10 cellular contexts compared by ENCODE assay signal in the genomic region with DNA sequence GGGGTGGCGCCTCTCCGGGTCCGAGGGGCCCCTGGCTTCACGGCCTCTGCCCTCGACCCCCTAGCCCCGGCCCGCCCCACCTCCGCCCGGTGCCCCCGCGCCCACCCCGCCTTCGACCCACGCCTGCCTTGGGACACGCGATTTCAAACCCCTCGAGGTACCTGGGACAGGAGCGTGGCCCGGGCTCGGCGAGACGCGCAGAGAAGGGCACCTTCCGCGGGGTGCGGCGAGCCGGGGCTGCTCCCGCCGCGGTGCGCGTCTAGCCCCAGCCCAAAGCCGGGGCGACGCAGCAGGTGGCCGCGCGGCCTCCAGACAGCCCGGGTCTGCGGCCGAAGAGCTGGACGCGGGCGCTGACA. TPM values are rescaled to one million over a fixed set of nuclear protein-coding genes. Genes with fewer than 3 reads are reported as not detected.
A peak's percentile ranks its signal among the peaks of the same experiment; 100 is the strongest.
DNase-seq lines count a peak whose midpoint lies in the region; ATAC-seq and TF ChIP-seq lines count a peak whose summit lies in the region.
"Had no signal": no experiment of that assay in that cellular context is flagged by ENCODE, and none has a peak within 500 bp of the region (broad histone marks: within the 10 kb centered on the region; RNA-seq: fewer than 3 reads in every experiment).

No MANE protein-coding gene starts in this region.

- peaks cover 83% of the 10 kb centered on the region for H3K27me3 Mint-ChIP-seq in stimulated activated memory B cell treated with anti-CD40 and anti-IgM and Interleukin-4, amounts not matched to agents 10 μg/mL and 1 μg/mL and 100 μg/mL, for 72 hours
- peaks cover 82% of the 10 kb centered on the region for H3K27me3 Mint-ChIP-seq in progenitor cell of endocrine pancreas

- H3K27ac ChIP-seq in HUES64 (ENCODE audit: low read depth, low read length) (no peak overlapping the region), brain microvascular endothelial cell (no peak overlapping the region), left lung (no peak overlapping the region)

- H3K4me3 Mint-ChIP-seq in stimulated activated memory B cell treated with anti-CD40 and anti-IgM and Interleukin-4, amounts not matched to agents 10 μg/mL and 1 μg/mL and 100 μg/mL, for 72 hours = peak overlapping the region; percentile 45
- no peak overlapping the region for H3K4me3 Mint-ChIP-seq in progenitor cell of endocrine pancreas (ENCODE audit: low read depth)

- in situ Hi-C loops in brain microvascular endothelial cell (cut with HindIII; ENCODE audit: low pct_ligation_motif_present, low sequenced_read_pairs) = no loop called here

- ATAC-seq in left lung = no peak
- ATAC-seq in stimulated activated memory B cell treated with anti-CD40 and anti-IgM and Interleukin-4, amounts not matched to agents 10 μg/mL and 1 μg/mL and 100 μg/mL, for 72 hours = no peak
- no peak for ATAC-seq in GM21381 (IDR thresholded peaks at IDR 0.05; ENCODE audit: unreplicated experiment)

- TF ChIP-seq CTCF in brain microvascular endothelial cell (IDR thresholded peaks at IDR 0.05; ENCODE audit: low read depth, low read length, missing control alignments) (no peak), left lung (IDR thresholded peaks at IDR 0.05) (no peak), progenitor cell of endocrine pancreas (IDR thresholded peaks at IDR 0.05; ENCODE audit: unreplicated experiment) (no peak)

- H3K9me3 ChIP-seq in HUES64 (ENCODE audit: insufficient read depth, low read depth, low read length) = no peaks in the 10 kb centered on the region
- H3K9me3 ChIP-seq in left lung = no peaks in the 10 kb centered on the region

- H3K4me3 ChIP-seq in HUES64 (ENCODE audit: low read length) (peak overlapping the region; percentile 56), brain microvascular endothelial cell (ENCODE audit: low read depth, low read length) (peak overlapping the region; percentile 20), left lung (peak overlapping the region; percentile 35 to 40)

- 1% methylated on average over 45 of the region's 45 CpGs for WGBS in HUES64

- H3K36me3 Mint-ChIP-seq in stimulated activated memory B cell treated with anti-CD40 and anti-IgM and Interleukin-4, amounts not matched to agents 10 μg/mL and 1 μg/mL and 100 μg/mL, for 72 hours = no peaks in the 10 kb centered on the region
- H3K36me3 Mint-ChIP-seq in progenitor cell of endocrine pancreas (ENCODE audit: insufficient read depth) = no peaks in the 10 kb centered on the region

- no peaks in the 10 kb centered on the region for H3K36me3 ChIP-seq in HUES64 (ENCODE audit: insufficient read depth, low read length)
- no peaks in the 10 kb centered on the region for H3K36me3 ChIP-seq in brain microvascular endothelial cell (replicated peaks)
- no peaks in the 10 kb centered on the region for H3K36me3 ChIP-seq in left lung

- intact Hi-C loops in left lung (cut with DNase I) = no loop called here

- no peak overlapping the region for H3K27ac Mint-ChIP-seq in stimulated activated memory B cell treated with anti-CD40 and anti-IgM and Interleukin-4, amounts not matched to agents 10 μg/mL and 1 μg/mL and 100 μg/mL, for 72 hours
- H3K27ac Mint-ChIP-seq in progenitor cell of endocrine pancreas = no peak overlapping the region
- H3K27ac Mint-ChIP-seq: activated B cell treated with CpG ODN at 0.5 μM for 24 hours had no signal

- TF ChIP-seq POLR2A in erythroblast (IDR thresholded peaks at IDR 0.05; ENCODE audit: low read length) = no peak

- H3K27me3 ChIP-seq in HUES64 (ENCODE audit: insufficient read depth, low read length) (peaks cover 72% of the 10 kb centered on the region), brain microvascular endothelial cell (replicated peaks) (peaks cover 36% of the 10 kb centered on the region), left lung (peaks cover 17 to 65% of the 10 kb centered on the region in 2 donors)

- no peaks in the 10 kb centered on the region for H3K9me3 Mint-ChIP-seq in stimulated activated memory B cell treated with anti-CD40 and anti-IgM and Interleukin-4, amounts not matched to agents 10 μg/mL and 1 μg/mL and 100 μg/mL, for 72 hours
- no peaks in the 10 kb centered on the region for H3K9me3 Mint-ChIP-seq in progenitor cell of endocrine pancreas (ENCODE audit: low read depth)
- H3K9me3 Mint-ChIP-seq: activated B cell treated with CpG ODN at 0.5 μM for 24 hours had no signal

- no peak overlapping the region; the same call in 1 of the 2 replicates for H3K9ac ChIP-seq in HUES64 (ENCODE audit: low read depth, low read length)

- DNase-seq in brain microvascular endothelial cell (no peak), left lung (peak in 1 of 2 donors; percentile 80), progenitor cell of endocrine pancreas (ENCODE audit: low spot score, unreplicated experiment) (no peak), erythroblast (lab: John Stamatoyannopoulos, UW) (no peak)
- DNase-seq in stimulated activated CD8-positive, alpha-beta memory T cell treated with anti-CD3 and anti-CD28 coated beads, Interleukin-4, amount 100 ng/mL, for 48 hours = no peak
- DNase-seq: occipital lobe had no signal

- H3K4me1 ChIP-seq in HUES64 (ENCODE audit: insufficient read depth, low read length) (no peaks in the 10 kb centered on the region), left lung (peaks cover 8 to 18% of the 10 kb centered on the region in 2 donors)

- peaks cover 22% of the 10 kb centered on the region for H3K4me1 Mint-ChIP-seq in stimulated activated memory B cell treated with anti-CD40 and anti-IgM and Interleukin-4, amounts not matched to agents 10 μg/mL and 1 μg/mL and 100 μg/mL, for 72 hours
- peaks cover 2% of the 10 kb centered on the region for H3K4me1 Mint-ChIP-seq in progenitor cell of endocrine pancreas (ENCODE audit: low read depth)

RNA-seq across cellular contexts. Expression of a gene that starts 0.3 kb away (rescaled TPM):
- polyA plus RNA-seq in HUES64 (2013, experiment 1 of 2) = 0.10 TPM
- 0.13 TPM for polyA plus RNA-seq in HUES64 (2013, experiment 2 of 2)
- total RNA-seq in left lung (10 to 100 TPM; 14.1 to 15.2 TPM), progenitor cell of endocrine pancreas (1.6 and 2.1 TPM in 2 replicates)
- total RNA-seq: activated B cell treated with CpG ODN at 0.5 μM for 24 hours had no signal
